8 cellular contexts compared by ENCODE assay signal in genomic region chr2:96408631-96409542, GRCh38.
DNase-seq lines count a peak whose midpoint lies in the region; ATAC-seq and TF ChIP-seq lines count a peak whose summit lies in the region.

No MANE protein-coding gene starts in this region.

- H3K27ac ChIP-seq in uterus: no peak overlapping the region

- H3K4me3 Mint-ChIP-seq in activated naive CD4-positive, alpha-beta T cell treated with anti-CD3 and anti-CD28 coated beads, Interleukin-2, amount 50 U/mL, for 24 hours: no peak overlapping the region

- H3K9me3 ChIP-seq in uterus: no peaks in the 10 kb centered on the region

- no peaks in the 10 kb centered on the region for H3K36me3 ChIP-seq in uterus

- intact Hi-C loops in uterus (cut with DNase I; ENCODE audit: low total_unique reads): loop anchor here (5.0 kb wide), 1 partner anchor 98 kb away; the partner anchor contains the start of gene NEURL3

- no peak for DNase-seq in activated naive CD4-positive, alpha-beta T cell (lab: John Stamatoyannopoulos, UW)
- DNase-seq in astrocyte of the hippocampus (ENCODE audit: low read depth, low spot score) (peak; percentile 86), left kidney (ENCODE audit: low read depth, low spot score) (peak; percentile 67), uterus (peak; percentile 33 to 61)

- H3K36me3 Mint-ChIP-seq in activated naive CD4-positive, alpha-beta T cell treated with anti-CD3 and anti-CD28 coated beads, Interleukin-2, amount 50 U/mL, for 24 hours: no peaks in the 10 kb centered on the region

- H3K4me3 ChIP-seq in uterus: no peak overlapping the region

- H3K4me1 ChIP-seq in uterus: no peaks in the 10 kb centered on the region

- ATAC-seq in HG03095 (IDR thresholded peaks at IDR 0.05; ENCODE audit: unreplicated experiment) (no peak), GM18517 (IDR thresholded peaks at IDR 0.05; ENCODE audit: unreplicated experiment) (no peak), HG02798 (IDR thresholded peaks at IDR 0.05; ENCODE audit: poor library complexity, unreplicated experiment) (no peak)

- TF ChIP-seq CTCF in uterus (IDR thresholded peaks at IDR 0.05): no peak

- no peak for TF ChIP-seq POLR2A in uterus (IDR thresholded peaks at IDR 0.05)

- no peaks in the 10 kb centered on the region for H3K27me3 ChIP-seq in uterus

- H3K9me3 Mint-ChIP-seq in activated naive CD4-positive, alpha-beta T cell treated with anti-CD3 and anti-CD28 coated beads, Interleukin-2, amount 50 U/mL, for 24 hours: no peaks in the 10 kb centered on the region

- H3K27ac Mint-ChIP-seq in activated naive CD4-positive, alpha-beta T cell treated with anti-CD3 and anti-CD28 coated beads, Interleukin-2, amount 50 U/mL, for 24 hours: peak overlapping the region; percentile 31

- H3K27me3 Mint-ChIP-seq in activated naive CD4-positive, alpha-beta T cell treated with anti-CD3 and anti-CD28 coated beads, Interleukin-2, amount 50 U/mL, for 24 hours: no peaks in the 10 kb centered on the region

- H3K4me1 Mint-ChIP-seq in activated naive CD4-positive, alpha-beta T cell treated with anti-CD3 and anti-CD28 coated beads, Interleukin-2, amount 50 U/mL, for 24 hours: peaks cover 36% of the 10 kb centered on the region

Comparison
In these comparisons a context has a peak if more than half of its experiments do, and no peak if none do; other contexts are left out.
1. DNase-seq: peak in astrocyte of the hippocampus (single experiment), left kidney (single experiment) and uterus (2 of 2); none in activated naive CD4-positive, alpha-beta T cell (0 of 4).